In genomic region chrX:109890910-109891502, GRCh38 we compare ENCODE assay signal across 8 cellular contexts.
A peak's percentile ranks its signal among the peaks of the same experiment; 100 is the strongest.
DNase-seq lines count a peak whose midpoint lies in the region; ATAC-seq and TF ChIP-seq lines count a peak whose summit lies in the region.

No MANE protein-coding gene starts in this region.

- H3K27me3 Mint-ChIP-seq in activated T-helper 1 cell treated with anti-CD3 and anti-CD28 coated beads, Interleukin-12 subunit alpha, Interleukin-12 subunit beta, Interleukin-2, Interleukin-4 antibody, amounts not matched to agents 30 ng/mL and 10 ng/mL and 1 ng/mL, durations not matched to agents 14 hours and 24 hours and 36 hours (ENCODE audit: insufficient read depth): no peaks in the 10 kb centered on the region

- no peak overlapping the region for H3K4me3 Mint-ChIP-seq in activated T-helper 1 cell treated with anti-CD3 and anti-CD28 coated beads, Interleukin-12 subunit alpha, Interleukin-12 subunit beta, Interleukin-2, Interleukin-4 antibody, amounts not matched to agents 30 ng/mL and 10 ng/mL and 1 ng/mL, durations not matched to agents 14 hours and 24 hours and 36 hours

- H3K4me1 Mint-ChIP-seq in activated T-helper 1 cell treated with anti-CD3 and anti-CD28 coated beads, Interleukin-12 subunit alpha, Interleukin-12 subunit beta, Interleukin-2, Interleukin-4 antibody, amounts not matched to agents 30 ng/mL and 10 ng/mL and 1 ng/mL, durations not matched to agents 14 hours and 24 hours and 36 hours (ENCODE audit: low read depth): no peaks in the 10 kb centered on the region

- DNase-seq in Ammon's horn (ENCODE audit: low spot score) (peak; percentile 63), HK-2 (ENCODE audit: unreplicated experiment) (peak; percentile 52), Peyer's patch (peak; percentile 29 to 77 (median 44)), foreskin melanocyte (peak; percentile 18), vagina (ENCODE audit: extremely low spot score in 2 of 2) (no peak)
- peak; percentile 4 for DNase-seq in activated T-helper 1 cell treated with anti-CD3 and anti-CD28 coated beads, Interleukin-12 subunit alpha, Interleukin-12 subunit beta, Interleukin-2, Interleukin-4 antibody, amounts not matched to agents 30 ng/mL and 10 ng/mL and 1 ng/mL, durations not matched to agents 14 hours and 24 hours and 36 hours (ENCODE audit: low spot score)

- TF ChIP-seq CTCF in Peyer's patch (IDR thresholded peaks at IDR 0.05) (peak; percentile 42 to 67 (median 63)), parathyroid adenoma (IDR thresholded peaks at IDR 0.05) (peak; percentile 71), vagina (IDR thresholded peaks at IDR 0.05) (peak; percentile 56 to 76 (median 67))

- H3K36me3 Mint-ChIP-seq in activated T-helper 1 cell treated with anti-CD3 and anti-CD28 coated beads, Interleukin-12 subunit alpha, Interleukin-12 subunit beta, Interleukin-2, Interleukin-4 antibody, amounts not matched to agents 30 ng/mL and 10 ng/mL and 1 ng/mL, durations not matched to agents 14 hours and 24 hours and 36 hours (ENCODE audit: low read depth): no peaks in the 10 kb centered on the region

- ATAC-seq in GM18909 (IDR thresholded peaks at IDR 0.05; ENCODE audit: poor library complexity, unreplicated experiment): peak; percentile 69

- H3K27me3 ChIP-seq in Peyer's patch: no peaks in the 10 kb centered on the region
- H3K27me3 ChIP-seq in parathyroid adenoma (ENCODE audit: control insufficient read depth, insufficient read depth, low read length): no peaks in the 10 kb centered on the region
- no peaks in the 10 kb centered on the region for H3K27me3 ChIP-seq in vagina

- H2AFZ ChIP-seq in parathyroid adenoma: no peak overlapping the region

- H3K9me3 ChIP-seq in Peyer's patch (no peaks in the 10 kb centered on the region), parathyroid adenoma (ENCODE audit: control insufficient read depth, low read length) (no peaks in the 10 kb centered on the region), vagina (no peaks in the 10 kb centered on the region)

- no peaks in the 10 kb centered on the region for H3K79me2 ChIP-seq in parathyroid adenoma

- H3K27ac ChIP-seq in Peyer's patch (no peak overlapping the region), parathyroid adenoma (no peak overlapping the region), vagina (no peak overlapping the region)

- no peak overlapping the region for H3K4me3 ChIP-seq in Peyer's patch
- H3K4me3 ChIP-seq in parathyroid adenoma (ENCODE audit: low read depth, low read length): no peak overlapping the region
- no peak overlapping the region for H3K4me3 ChIP-seq in vagina

- H3K4me1 ChIP-seq in Peyer's patch (no peaks in the 10 kb centered on the region), parathyroid adenoma (no peaks in the 10 kb centered on the region), vagina (no peaks in the 10 kb centered on the region)

- H3K27ac Mint-ChIP-seq in activated T-helper 1 cell treated with anti-CD3 and anti-CD28 coated beads, Interleukin-12 subunit alpha, Interleukin-12 subunit beta, Interleukin-2, Interleukin-4 antibody, amounts not matched to agents 30 ng/mL and 10 ng/mL and 1 ng/mL, durations not matched to agents 14 hours and 24 hours and 36 hours: no peak overlapping the region

- H3K9me3 Mint-ChIP-seq in activated T-helper 1 cell treated with anti-CD3 and anti-CD28 coated beads, Interleukin-12 subunit alpha, Interleukin-12 subunit beta, Interleukin-2, Interleukin-4 antibody, amounts not matched to agents 30 ng/mL and 10 ng/mL and 1 ng/mL, durations not matched to agents 14 hours and 24 hours and 36 hours: no peaks in the 10 kb centered on the region

- H3K36me3 ChIP-seq in Peyer's patch (no peaks in the 10 kb centered on the region), parathyroid adenoma (ENCODE audit: control insufficient read depth, insufficient read depth, low read length) (no peaks in the 10 kb centered on the region), vagina (no peaks in the 10 kb centered on the region)

- H3K9ac ChIP-seq in parathyroid adenoma: no peak overlapping the region

- TF ChIP-seq POLR2A in Peyer's patch (IDR thresholded peaks at IDR 0.05) (no peak), vagina (IDR thresholded peaks at IDR 0.05) (no peak)

- H3K4me2 ChIP-seq in parathyroid adenoma (ENCODE audit: low read length): no peak overlapping the region

- intact Hi-C loops in activated T-helper 1 cell treated with anti-CD3 and anti-CD28 coated beads, Interleukin-12 subunit alpha, Interleukin-12 subunit beta, Interleukin-2, Interleukin-4 antibody, amounts not matched to agents 30 ng/mL and 10 ng/mL and 1 ng/mL, durations not matched to agents 14 hours and 24 hours and 36 hours (cut with micrococcal nuclease): loop anchor here (1.0 kb wide), 1 partner anchor 406 kb away; no protein-coding TSS in a partner anchor
- intact Hi-C loops in vagina (cut with DNase I): no loop called here

Comparison
In these comparisons a context has a peak if more than half of its experiments do, and no peak if none do; other contexts are left out.
1. DNase-seq: peak in Ammon's horn (single experiment), HK-2 (single experiment), Peyer's patch (3 of 3), activated T-helper 1 cell treated with anti-CD3 and anti-CD28 coated beads, Interleukin-12 subunit alpha, Interleukin-12 subunit beta, Interleukin-2, Interleukin-4 antibody, amounts not matched to agents 30 ng/mL and 10 ng/mL and 1 ng/mL, durations not matched to agents 14 hours and 24 hours and 36 hours (single experiment) and foreskin melanocyte (single experiment); none in vagina (0 of 2).
2. Peak in every context shown above with its lines, with median percentiles within 50 percentile points of each other: CTCF ChIP-seq.